Comparison of ENCODE assay signal across 1 cellular context in genomic region chr17:19578545-19578944, GRCh38.
TF ChIP-seq lines count a peak whose summit lies in the region.

No MANE protein-coding gene starts in this region.

TF ChIP-seq in SK-N-SH, 30 proteins besides CTCF, POLR2A, EP300 and RAD21 (continued from another document):
- TF ChIP-seq REST (IDR thresholded peaks at IDR 0.05; ENCODE audit: low read depth, low read length) (no peak), USF1 (IDR thresholded peaks at IDR 0.05; ENCODE audit: borderline replicate concordance, low read depth) (no peak), ZBTB33 (IDR thresholded peaks at IDR 0.05; ENCODE audit: borderline replicate concordance, low read depth) (no peak), NFIC (IDR thresholded peaks at IDR 0.05; ENCODE audit: borderline replicate concordance) (no peak), SMC3 (IDR thresholded peaks at IDR 0.05; ENCODE audit: low read depth, low read length) (no peak), MEF2A (IDR thresholded peaks at IDR 0.05; ENCODE audit: borderline replicate concordance, low read depth) (no peak), SIN3A (IDR thresholded peaks at IDR 0.05; ENCODE audit: borderline replicate concordance, low read depth, low read length) (no peak), NRF1 (IDR thresholded peaks at IDR 0.05; ENCODE audit: low read depth, low read length) (no peak), GABPA (IDR thresholded peaks at IDR 0.05; ENCODE audit: low read depth) (no peak), FOXM1 (IDR thresholded peaks at IDR 0.05; ENCODE audit: low read depth) (no peak), CHD2 (IDR thresholded peaks at IDR 0.05; ENCODE audit: low read length, partially characterized antibody) (peak; percentile 59), MXI1 (IDR thresholded peaks at IDR 0.05; ENCODE audit: low read depth, low read length) (peak; percentile 33; the same call in 1 of the 2 replicates), RXRA (IDR thresholded peaks at IDR 0.05; ENCODE audit: borderline replicate concordance, low read depth) (no peak), TCF12 (IDR thresholded peaks at IDR 0.05) (no peak), PBX3 (IDR thresholded peaks at IDR 0.05) (no peak), USF2 (IDR thresholded peaks at IDR 0.05; ENCODE audit: borderline replicate concordance, low read depth, low read length) (no peak), POLR2AphosphoS5 (IDR thresholded peaks at IDR 0.05; ENCODE audit: low read depth, low read length) (no peak), FOSL2 (IDR thresholded peaks at IDR 0.05; ENCODE audit: borderline replicate concordance, low read depth) (no peak), TEAD4 (IDR thresholded peaks at IDR 0.05; ENCODE audit: borderline replicate concordance, insufficient read depth) (no peak)
TF ChIP-seq in SK-N-SH: peak in this region for 4.
